ENCODE assay signal across 20 cellular contexts in genomic region chr7:104241581-104241980, GRCh38.
"Had no signal": no experiment of that assay in that cellular context is flagged by ENCODE, and none has a peak within 500 bp of the region (broad histone marks: within the 10 kb centered on the region; RNA-seq: fewer than 3 reads in every experiment).

No MANE protein-coding gene starts in this region.

- DNase-seq: effector CD4-positive, alpha-beta T cell; endodermal cell; erythroblast; gastrocnemius medialis; immature natural killer cell; kidney; left cardiac atrium; left ventricle myocardium inferior; lower lobe of right lung; midbrain; naive thymus-derived CD4-positive, alpha-beta T cell; nephron progenitor cell; small intestine; stimulated activated CD4-positive, alpha-beta T cell treated with anti-CD3 and anti-CD28 coated beads, Interleukin-12 subunit alpha, Interleukin-12 subunit beta, amount 100 ng/mL, for 4 hours; stimulated activated naive CD4-positive, alpha-beta T cell treated with Interleukin-2 at 50 U/mL for 16 hours; upper lobe of right lung had no signal

- H3K36me3 ChIP-seq: gastrocnemius medialis, left ventricle myocardium inferior, lower lobe of right lung, tibial nerve, upper lobe of right lung, vagina had no signal

- H3K9me3 ChIP-seq: gastrocnemius medialis, left ventricle myocardium inferior, lower lobe of right lung, testis, tibial nerve, upper lobe of right lung, vagina had no signal

- H3K27ac ChIP-seq: coronary artery, gastrocnemius medialis, left ventricle myocardium inferior, lower lobe of right lung, testis, tibial nerve, upper lobe of right lung, vagina had no signal

- H3K4me3 ChIP-seq: coronary artery, gastrocnemius medialis, left ventricle myocardium inferior, lower lobe of right lung, testis, tibial nerve, upper lobe of right lung, vagina had no signal

- H3K27me3 ChIP-seq: testis, tibial nerve, upper lobe of right lung, vagina had no signal

- H3K4me1 ChIP-seq: gastrocnemius medialis, left ventricle myocardium inferior, lower lobe of right lung, testis, tibial nerve, upper lobe of right lung, vagina had no signal
